ENCODE assay signal across 1 cellular context in genomic region chr9:8760000-8760767, GRCh38.
A peak's percentile ranks its signal among the peaks of the same experiment; 100 is the strongest.
TF ChIP-seq lines count a peak whose summit lies in the region.

No MANE protein-coding gene starts in this region.

TF ChIP-seq in GM12878, 131 proteins besides CTCF, POLR2A, EP300 and RAD21:
- TF ChIP-seq MYB (IDR thresholded peaks at IDR 0.05; ENCODE audit: borderline replicate concordance, low read depth, low read length) (no peak), EGR1 (IDR thresholded peaks at IDR 0.05; ENCODE audit: borderline replicate concordance in 1 of 2, low read depth in 2 of 2, low read length in 2 of 2) (no peak), MEF2A (IDR thresholded peaks at IDR 0.05; ENCODE audit: insufficient read depth, low read depth, low read length) (peak; percentile 82), TCF12 (IDR thresholded peaks at IDR 0.05; ENCODE audit: low read depth, low read length) (no peak), GABPA (IDR thresholded peaks at IDR 0.05; ENCODE audit: low read depth) (no peak)
TF ChIP-seq in GM12878: peak in this region for 1.
